Comparison of ENCODE assay signal across 1 cellular context in the genomic region with DNA sequence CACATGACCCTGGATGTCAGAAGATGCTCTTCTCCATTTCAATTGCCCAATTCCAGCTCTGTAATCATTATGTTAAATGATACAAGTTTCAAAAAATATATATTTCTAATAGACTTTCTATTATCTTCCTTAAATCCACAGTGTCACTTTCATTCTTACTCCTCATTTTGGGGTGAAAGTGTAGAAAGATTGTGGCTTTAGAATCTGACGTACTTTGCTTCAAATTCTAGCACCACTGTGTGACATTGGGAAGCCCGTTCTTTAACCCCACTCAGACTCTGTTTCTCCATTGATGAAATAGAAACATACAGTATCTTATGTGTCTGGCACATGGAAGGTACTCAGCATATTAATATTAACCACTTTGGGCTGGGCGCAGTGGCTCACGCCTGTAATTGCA.
TF ChIP-seq lines count a peak whose summit lies in the region.

No MANE protein-coding gene starts in this region.

TF ChIP-seq in GM23338, 12 proteins besides CTCF, POLR2A, EP300 and RAD21 (continued from another document):
- TF ChIP-seq ZNF462 (CRISPR knock-in tag; IDR thresholded peaks at IDR 0.05) (no peak), ZNF331 (CRISPR knock-in tag; IDR thresholded peaks at IDR 0.05; ENCODE audit: low read depth) (no peak), POLR2AphosphoS5 (IDR thresholded peaks at IDR 0.05; ENCODE audit: low read depth) (no peak)
- TF ChIP-seq, protein P1, sequence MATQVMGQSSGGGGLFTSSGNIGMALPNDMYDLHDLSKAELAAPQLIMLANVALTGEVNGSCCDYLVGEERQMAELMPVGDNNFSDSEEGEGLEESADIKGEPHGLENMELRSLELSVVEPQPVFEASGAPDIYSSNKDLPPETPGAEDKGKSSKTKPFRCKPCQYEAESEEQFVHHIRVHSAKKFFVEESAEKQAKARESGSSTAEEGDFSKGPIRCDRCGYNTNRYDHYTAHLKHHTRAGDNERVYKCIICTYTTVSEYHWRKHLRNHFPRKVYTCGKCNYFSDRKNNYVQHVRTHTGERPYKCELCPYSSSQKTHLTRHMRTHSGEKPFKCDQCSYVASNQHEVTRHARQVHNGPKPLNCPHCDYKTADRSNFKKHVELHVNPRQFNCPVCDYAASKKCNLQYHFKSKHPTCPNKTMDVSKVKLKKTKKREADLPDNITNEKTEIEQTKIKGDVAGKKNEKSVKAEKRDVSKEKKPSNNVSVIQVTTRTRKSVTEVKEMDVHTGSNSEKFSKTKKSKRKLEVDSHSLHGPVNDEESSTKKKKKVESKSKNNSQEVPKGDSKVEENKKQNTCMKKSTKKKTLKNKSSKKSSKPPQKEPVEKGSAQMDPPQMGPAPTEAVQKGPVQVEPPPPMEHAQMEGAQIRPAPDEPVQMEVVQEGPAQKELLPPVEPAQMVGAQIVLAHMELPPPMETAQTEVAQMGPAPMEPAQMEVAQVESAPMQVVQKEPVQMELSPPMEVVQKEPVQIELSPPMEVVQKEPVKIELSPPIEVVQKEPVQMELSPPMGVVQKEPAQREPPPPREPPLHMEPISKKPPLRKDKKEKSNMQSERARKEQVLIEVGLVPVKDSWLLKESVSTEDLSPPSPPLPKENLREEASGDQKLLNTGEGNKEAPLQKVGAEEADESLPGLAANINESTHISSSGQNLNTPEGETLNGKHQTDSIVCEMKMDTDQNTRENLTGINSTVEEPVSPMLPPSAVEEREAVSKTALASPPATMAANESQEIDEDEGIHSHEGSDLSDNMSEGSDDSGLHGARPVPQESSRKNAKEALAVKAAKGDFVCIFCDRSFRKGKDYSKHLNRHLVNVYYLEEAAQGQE (IDR thresholded peaks at IDR 0.05; ENCODE audit: unreplicated experiment) = no peak
TF ChIP-seq in GM23338: peak in this region for 0.
